26 cellular contexts compared by ENCODE assay signal in the genomic region with DNA sequence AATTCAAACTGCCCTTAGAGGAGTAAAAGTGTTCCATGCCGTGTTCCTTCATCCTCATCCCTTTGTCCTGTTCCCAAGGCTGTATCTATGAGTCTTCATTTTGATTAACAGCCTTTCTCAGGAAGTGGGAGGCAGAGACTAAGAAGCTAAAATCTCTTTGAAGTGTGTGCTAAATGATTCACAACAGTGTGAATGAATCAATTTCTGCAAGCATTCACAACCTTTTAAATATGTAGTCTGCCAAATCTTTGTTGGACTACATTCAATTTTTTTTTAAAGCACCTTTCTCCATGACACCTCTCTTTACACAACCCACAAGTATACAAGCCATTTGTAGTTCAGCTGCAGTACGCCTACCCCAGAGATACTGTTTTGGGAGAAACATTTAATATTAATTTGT.
"Had no signal": no experiment of that assay in that cellular context is flagged by ENCODE, and none has a peak within 500 bp of the region (broad histone marks: within the 10 kb centered on the region; RNA-seq: fewer than 3 reads in every experiment).

No MANE protein-coding gene starts in this region.

- H3K36me3 Mint-ChIP-seq: memory B cell; naive B cell; natural killer cell treated with Interleukin-12 subunit alpha and Interleukin-12 subunit beta and Interleukin-15 and Interleukin-18, amount 100 ng/mL, for 72 hours; neural progenitor cell; stimulated activated effector memory CD8-positive, alpha-beta T cell treated with anti-CD3 and anti-CD28 coated beads, Interleukin-12 subunit alpha, Interleukin-12 subunit beta, amount 100 ng/mL, for 72 hours had no signal

- H3K27ac ChIP-seq: epithelial cell of prostate, gastroesophageal sphincter, heart left ventricle, hepatocyte, neural progenitor cell, parathyroid adenoma, right atrium auricular region, sigmoid colon, stomach, thoracic aorta, tibial nerve, upper lobe of left lung had no signal

- ATAC-seq: esophagus mucosa; gastroesophageal sphincter; heart left ventricle; left lobe of liver; mucosa of descending colon; natural killer cell treated with Interleukin-12 subunit alpha and Interleukin-12 subunit beta and Interleukin-15 and Interleukin-18, amount 100 ng/mL, for 72 hours; stimulated activated effector memory CD8-positive, alpha-beta T cell treated with anti-CD3 and anti-CD28 coated beads, Interleukin-12 subunit alpha, Interleukin-12 subunit beta, amount 100 ng/mL, for 72 hours had no signal

- H3K27me3 Mint-ChIP-seq: natural killer cell treated with Interleukin-12 subunit alpha and Interleukin-12 subunit beta and Interleukin-15 and Interleukin-18, amount 100 ng/mL, for 72 hours; progenitor cell of endocrine pancreas had no signal

- H3K4me1 Mint-ChIP-seq: stimulated activated effector memory CD8-positive, alpha-beta T cell treated with anti-CD3 and anti-CD28 coated beads, Interleukin-12 subunit alpha, Interleukin-12 subunit beta, amount 100 ng/mL, for 72 hours had no signal

- DNase-seq: cortex of kidney; foreskin fibroblast; heart left ventricle; kidney; mucosa of descending colon; naive B cell; sigmoid colon; stimulated activated CD4-positive, alpha-beta T cell treated with anti-CD3 and anti-CD28 coated beads, Interleukin-2, amount 100 ng/mL, for 24 hours; stimulated activated CD4-positive, alpha-beta T cell treated with anti-CD3 and anti-CD28 coated beads, Interleukin-4, amount 100 ng/mL, for 24 hours; stimulated activated naive CD4-positive, alpha-beta T cell treated with Interleukin-2 at 50 U/mL for 16 hours; stomach; upper lobe of left lung had no signal

- H3K4me3 Mint-ChIP-seq: memory B cell; naive B cell; natural killer cell treated with Interleukin-12 subunit alpha and Interleukin-12 subunit beta and Interleukin-15 and Interleukin-18, amount 100 ng/mL, for 72 hours; neural progenitor cell; stimulated activated effector memory CD8-positive, alpha-beta T cell treated with anti-CD3 and anti-CD28 coated beads, Interleukin-12 subunit alpha, Interleukin-12 subunit beta, amount 100 ng/mL, for 72 hours had no signal

- H3K9me3 Mint-ChIP-seq: memory B cell; naive B cell; neural progenitor cell; stimulated activated effector memory CD8-positive, alpha-beta T cell treated with anti-CD3 and anti-CD28 coated beads, Interleukin-12 subunit alpha, Interleukin-12 subunit beta, amount 100 ng/mL, for 72 hours had no signal

- H3K27ac Mint-ChIP-seq: memory B cell; naive B cell; natural killer cell treated with Interleukin-12 subunit alpha and Interleukin-12 subunit beta and Interleukin-15 and Interleukin-18, amount 100 ng/mL, for 72 hours; neural progenitor cell; progenitor cell of endocrine pancreas; stimulated activated effector memory CD8-positive, alpha-beta T cell treated with anti-CD3 and anti-CD28 coated beads, Interleukin-12 subunit alpha, Interleukin-12 subunit beta, amount 100 ng/mL, for 72 hours had no signal

- H3K27me3 ChIP-seq: hepatocyte, neural progenitor cell, right atrium auricular region, sigmoid colon, stomach, tibial nerve, upper lobe of left lung had no signal

- H3K4me1 ChIP-seq: gastroesophageal sphincter, heart left ventricle, neural progenitor cell, parathyroid adenoma, right atrium auricular region, sigmoid colon, stomach, tibial nerve, upper lobe of left lung had no signal
